In genomic region chr12:110677206-110677911, GRCh38 we compare ENCODE assay signal across 8 cellular contexts. TPM values are rescaled to one million over a fixed set of nuclear protein-coding genes. Genes with fewer than 3 reads are reported as not detected.
A peak's percentile ranks its signal among the peaks of the same experiment; 100 is the strongest.
DNase-seq lines count a peak whose midpoint lies in the region; ATAC-seq and TF ChIP-seq lines count a peak whose summit lies in the region.

No MANE protein-coding gene starts in this region.

- no peaks in the 10 kb centered on the region for H3K9me3 ChIP-seq in colonic mucosa

- DNase-seq in NCI-H69 (lab: John Stamatoyannopoulos, UW) (peak; percentile 15), colonic mucosa (no peak), DMS79 treated with DMSO at 0.1 percent for 48 hours (lab: John Stamatoyannopoulos, UW) (no peak), NCI-H2196 (lab: John Stamatoyannopoulos, UW; ENCODE audit: unreplicated experiment) (no peak)
- no peak for DNase-seq in effector CD4-positive, alpha-beta T cell

- no peak overlapping the region for H3K4me3 ChIP-seq in colonic mucosa

- intact Hi-C loops in colonic mucosa (cut with DNase I) = no loop called here

- ATAC-seq in GM18867 (IDR thresholded peaks at IDR 0.05; ENCODE audit: unreplicated experiment) = peak; percentile 81
- ATAC-seq in HG02610 (IDR thresholded peaks at IDR 0.05; ENCODE audit: unreplicated experiment) = peak; percentile 78

- no peaks in the 10 kb centered on the region for H3K36me3 ChIP-seq in colonic mucosa

- H3K27ac ChIP-seq in layer of hippocampus (ENCODE audit: low read depth, low read length) = peak overlapping the region; percentile 50
- no peak overlapping the region for H3K27ac ChIP-seq in colonic mucosa

- TF ChIP-seq CTCF in colonic mucosa (IDR thresholded peaks at IDR 0.05) = no peak

- H3K4me1 ChIP-seq in colonic mucosa = no peaks in the 10 kb centered on the region

- H3K27me3 ChIP-seq in layer of hippocampus (ENCODE audit: control insufficient read depth, insufficient read depth, low read length) (no peaks in the 10 kb centered on the region), colonic mucosa (no peaks in the 10 kb centered on the region)

- no peak overlapping the region for H3K9ac ChIP-seq in colonic mucosa (ENCODE audit: low read depth in 2 of 2, low read length in 2 of 2)

RNA-seq across cellular contexts. Expression of gene HVCN1, which starts 11.6 kb away (rescaled TPM):
- total RNA-seq in colonic mucosa = 1 to 10 TPM; 1.5 to 2.1 TPM
